In the genomic region with DNA sequence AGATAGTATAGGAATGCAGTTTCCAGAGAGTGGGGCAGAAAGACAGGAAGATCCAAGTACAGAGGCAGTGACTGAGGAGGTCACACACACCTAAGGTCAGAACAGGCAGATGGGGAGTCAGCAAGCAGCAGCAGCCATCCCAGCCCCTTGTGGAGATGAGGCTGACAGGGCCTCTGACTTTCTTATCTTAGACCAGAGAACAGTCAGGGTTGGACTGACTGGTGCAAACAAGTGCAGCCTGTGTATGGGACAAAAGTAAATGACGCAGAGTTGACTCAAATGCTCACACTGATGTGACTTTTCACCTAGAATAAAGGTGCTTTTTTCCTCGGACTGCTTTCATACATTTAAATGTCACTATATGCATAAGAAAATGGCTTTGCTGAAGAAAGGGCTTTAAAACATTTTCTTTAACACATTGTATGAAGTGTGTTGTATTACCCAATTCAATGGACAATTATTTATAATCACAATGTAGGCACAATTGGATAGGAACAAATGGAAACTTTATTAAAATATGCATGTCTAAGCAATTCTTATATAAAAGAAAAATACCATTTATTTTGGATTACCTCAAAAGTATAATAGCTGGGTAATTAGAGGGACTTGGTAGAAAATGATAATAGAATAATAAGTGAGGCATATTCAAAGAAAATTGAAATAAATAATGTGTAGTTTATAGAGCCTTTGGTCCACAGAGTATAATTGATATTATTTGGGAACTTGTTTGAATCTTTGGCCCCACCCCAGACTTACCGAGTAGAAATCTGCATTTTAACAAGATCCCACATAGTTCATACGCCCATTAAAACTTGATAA, we compare ENCODE assay signal across 14 cellular contexts.
A peak's percentile ranks its signal among the peaks of the same experiment; 100 is the strongest.
DNase-seq lines count a peak whose midpoint lies in the region; ATAC-seq and TF ChIP-seq lines count a peak whose summit lies in the region.
"Had no signal": no experiment of that assay in that cellular context is flagged by ENCODE, and none has a peak within 500 bp of the region (broad histone marks: within the 10 kb centered on the region; RNA-seq: fewer than 3 reads in every experiment).

No MANE protein-coding gene starts in this region.

- H3K4me1 ChIP-seq in GM23338 (ENCODE audit: insufficient read depth) (peaks cover 13% of the 10 kb centered on the region; the same call in 1 of the 2 replicates), PC-3 (ENCODE audit: insufficient read depth, low read length) (no peaks in the 10 kb centered on the region), hepatocyte (ENCODE audit: insufficient read depth) (no peaks in the 10 kb centered on the region), upper lobe of right lung (no peaks in the 10 kb centered on the region)
- H3K4me1 ChIP-seq: Caco-2 had no signal

- no TSS peak for BruUV-seq in PC-3 (replicated peaks; lab: Mats Ljungman, UMichigan)

- ATAC-seq in GM23338 (no peak), PC-3 (peak; percentile 50), upper lobe of right lung (peak; percentile 16), HG03045 (IDR thresholded peaks at IDR 0.05; ENCODE audit: unreplicated experiment) (no peak)
- ATAC-seq: K562 had no signal

- H3K9me3 Mint-ChIP-seq in GM23338 = no peaks in the 10 kb centered on the region

- H3K36me3 Mint-ChIP-seq in GM23338 (ENCODE audit: low read depth) = no peaks in the 10 kb centered on the region

- no peak overlapping the region for H3K9ac ChIP-seq in PC-3 (ENCODE audit: low read length)

- no peaks in the 10 kb centered on the region for H3K9me3 ChIP-seq in PC-3 (ENCODE audit: low read length)
- no peaks in the 10 kb centered on the region for H3K9me3 ChIP-seq in hepatocyte (ENCODE audit: low read depth)
- H3K9me3 ChIP-seq in upper lobe of right lung = no peaks in the 10 kb centered on the region
- H3K9me3 ChIP-seq: Caco-2 had no signal

- H3K4me3 ChIP-seq in GM23338 (no peak overlapping the region), PC-3 (ENCODE audit: low read length) (no peak overlapping the region), hepatocyte (no peak overlapping the region), upper lobe of right lung (no peak overlapping the region)
- H3K4me3 ChIP-seq: K562 had no signal

- peaks cover 5% of the 10 kb centered on the region; the same call in 2 of the 3 replicates for H3K4me1 Mint-ChIP-seq in GM23338

- H3K4me2 ChIP-seq in GM23338 (no peak overlapping the region), PC-3 (ENCODE audit: low read length) (no peak overlapping the region), hepatocyte (no peak overlapping the region)

- H3K27me3 ChIP-seq in GM23338 (ENCODE audit: insufficient read depth) = no peaks in the 10 kb centered on the region
- no peaks in the 10 kb centered on the region for H3K27me3 ChIP-seq in PC-3 (ENCODE audit: low read length)
- no peaks in the 10 kb centered on the region for H3K27me3 ChIP-seq in hepatocyte
- H3K27me3 ChIP-seq in upper lobe of right lung = no peaks in the 10 kb centered on the region

- intact Hi-C loops in PC-3 (cut with micrococcal nuclease) (no loop called here), upper lobe of right lung (cut with DNase I) (no loop called here)

- DNase-seq in GM23338 (ENCODE audit: low spot score) (peak; percentile 3), PC-3 (peak; percentile 19), hepatocyte (ENCODE audit: low spot score) (peak; percentile 48), upper lobe of right lung (no peak), H4 (ENCODE audit: low spot score) (no peak)
- DNase-seq in stimulated activated naive CD4-positive, alpha-beta T cell treated with Interleukin-2 at 50 U/mL for 16 hours (lab: John Stamatoyannopoulos, UW) = no peak
- DNase-seq: AML-193; Caco-2; CD4-positive, alpha-beta T cell; GDM1; H7 had no signal

- WGBS in hepatocyte (ENCODE audit: low lambda C conversion rate, missing lambda C conversion rate) = 63% methylated on average over 4 of the region's 4 CpGs

- H3K4me3 Mint-ChIP-seq in GM23338 = no peak overlapping the region
- H3K4me3 Mint-ChIP-seq: CD4-positive, alpha-beta T cell had no signal

- no peaks in the 10 kb centered on the region for H3F3A ChIP-seq in GM23338 (replicated peaks; ENCODE audit: low read depth)
- H3F3A ChIP-seq in PC-3 (ENCODE audit: low read length, unreplicated experiment) = no peaks in the 10 kb centered on the region

- H3K79me2 ChIP-seq in GM23338 (replicated peaks; ENCODE audit: insufficient read depth) = no peaks in the 10 kb centered on the region
- no peaks in the 10 kb centered on the region for H3K79me2 ChIP-seq in PC-3 (ENCODE audit: low read length)
- H3K79me2 ChIP-seq in hepatocyte = no peaks in the 10 kb centered on the region

- no peak overlapping the region for H3K27ac Mint-ChIP-seq in GM23338
- H3K27ac Mint-ChIP-seq: CD4-positive, alpha-beta T cell had no signal

- TF ChIP-seq CTCF in GM23338 (conservative IDR thresholded peaks at IDR 0.05; ENCODE audit: low read depth in 2 of 2) = no peak
- no peak for TF ChIP-seq CTCF in PC-3 (conservative IDR thresholded peaks at IDR 0.05; ENCODE audit: low read depth, low read length)
- TF ChIP-seq CTCF in hepatocyte (IDR thresholded peaks at IDR 0.05; ENCODE audit: poor library complexity) = no peak
- TF ChIP-seq CTCF in upper lobe of right lung (IDR thresholded peaks at IDR 0.05) = no peak

- 0 out of 2 replicates have a peak, but pooled peaks cover 9% of the 10 kb centered on the region for H3K9me2 ChIP-seq in GM23338 (ENCODE audit: insufficient read depth)
- no peaks in the 10 kb centered on the region for H3K9me2 ChIP-seq in PC-3 (replicated peaks; ENCODE audit: low read length)
- no peaks in the 10 kb centered on the region for H3K9me2 ChIP-seq in hepatocyte (replicated peaks; ENCODE audit: insufficient read depth)

- H4K20me1 ChIP-seq in GM23338 (replicated peaks; ENCODE audit: insufficient read depth) (no peaks in the 10 kb centered on the region), PC-3 (ENCODE audit: low read length) (no peaks in the 10 kb centered on the region), hepatocyte (ENCODE audit: insufficient read depth, poor library complexity, severe bottlenecking) (no peaks in the 10 kb centered on the region)

- POLR2A ChIA-PET in PC-3 (lab: Charles Lee; ENCODE audit: unreplicated experiment) = no interaction called here

- peaks cover 2% of the 10 kb centered on the region for H3K27me3 Mint-ChIP-seq in GM23338 (ENCODE audit: insufficient read depth, low read depth, poor library complexity)
- H3K27me3 Mint-ChIP-seq: CD4-positive, alpha-beta T cell had no signal

- CTCF ChIA-PET in PC-3 (lab: Charles Lee) = no interaction called here

- peak overlapping the region; percentile 90 for H2AFZ ChIP-seq in GM23338
- H2AFZ ChIP-seq in PC-3 (ENCODE audit: low read length) = no peak overlapping the region
- H2AFZ ChIP-seq in hepatocyte = no peak overlapping the region

- H3K27ac ChIP-seq in GM23338 (ENCODE audit: low read depth) = no peak overlapping the region
- H3K27ac ChIP-seq in PC-3 (ENCODE audit: low read length) = peak overlapping the region; percentile 40; the same call in 1 of the 2 replicates
- peak overlapping the region; percentile 54 for H3K27ac ChIP-seq in hepatocyte
- H3K27ac ChIP-seq in upper lobe of right lung = no peak overlapping the region
- H3K27ac ChIP-seq: C4-2B had no signal

- no peaks in the 10 kb centered on the region for H3K36me3 ChIP-seq in GM23338 (ENCODE audit: insufficient read depth)
- H3K36me3 ChIP-seq in PC-3 (ENCODE audit: low read depth, low read length) = no peaks in the 10 kb centered on the region
- no peaks in the 10 kb centered on the region for H3K36me3 ChIP-seq in hepatocyte (replicated peaks; ENCODE audit: insufficient read depth, low read depth)
- no peaks in the 10 kb centered on the region for H3K36me3 ChIP-seq in upper lobe of right lung

TF ChIP-seq in GM23338, 12 proteins besides CTCF, POLR2A, EP300 and RAD21 (continues in another document):
- no peak for TF ChIP-seq JUNB (IDR thresholded peaks at IDR 0.05; ENCODE audit: unreplicated experiment)
- no peak for TF ChIP-seq ZNF114 (CRISPR knock-in tag; IDR thresholded peaks at IDR 0.05)
- TF ChIP-seq REST (IDR thresholded peaks at IDR 0.05; ENCODE audit: unreplicated experiment) = no peak
- TF ChIP-seq ZNF331 (CRISPR knock-in tag; IDR thresholded peaks at IDR 0.05; ENCODE audit: low read depth) = no peak

Comparison
In these comparisons a context has a peak if more than half of its experiments do, and no peak if none do; other contexts are left out.
1. ATAC-seq: peak in PC-3 (single experiment) and upper lobe of right lung (single experiment); none in GM23338 (single experiment) and HG03045 (single experiment).
2. DNase-seq: peak in GM23338 (single experiment), PC-3 (single experiment) and hepatocyte (single experiment); none in upper lobe of right lung (single experiment), stimulated activated naive CD4-positive, alpha-beta T cell treated with Interleukin-2 at 50 U/mL for 16 hours (single experiment) and H4 (single experiment).
3. H3K27ac ChIP-seq: peak in PC-3 (single experiment) and hepatocyte (single experiment); none in GM23338 (single experiment) and upper lobe of right lung (single experiment).